Comparison of ENCODE assay signal across 18 cellular contexts in the genomic region with DNA sequence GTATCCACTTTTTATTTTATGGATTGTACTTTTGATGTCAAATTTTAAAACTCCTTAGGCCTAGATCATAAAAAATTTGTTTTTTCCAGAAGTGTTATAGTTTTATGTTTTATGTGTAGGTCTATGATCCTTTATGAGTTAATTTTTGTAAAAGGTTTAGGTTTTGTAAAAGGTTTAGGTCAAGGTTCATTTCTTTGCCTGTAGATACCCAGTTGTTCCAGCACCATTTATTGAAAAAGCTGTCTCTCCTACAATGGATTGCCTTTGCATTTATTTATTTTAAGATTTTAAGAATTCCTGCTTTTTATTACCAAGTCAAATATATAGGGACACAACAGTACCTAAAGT. TPM values are rescaled to one million over a fixed set of nuclear protein-coding genes. Genes with fewer than 3 reads are reported as not detected.
DNase-seq lines count a peak whose midpoint lies in the region; ATAC-seq and TF ChIP-seq lines count a peak whose summit lies in the region.
"Had no signal": no experiment of that assay in that cellular context is flagged by ENCODE, and none has a peak within 500 bp of the region (broad histone marks: within the 10 kb centered on the region; RNA-seq: fewer than 3 reads in every experiment).

No MANE protein-coding gene starts in this region.

- H4K20me1 ChIP-seq in MM.1S (ENCODE audit: insufficient read depth, low read length): no peaks in the 10 kb centered on the region

- intact Hi-C loops in testis (cut with DNase I; ENCODE audit: low total_unique reads): no loop called here
- intact Hi-C loops in activated CD8-positive, alpha-beta T cell treated with anti-CD3 and anti-CD28 coated beads for 36 hours (cut with micrococcal nuclease): no loop called here

- peak overlapping the region; percentile 88 for H3K4me2 ChIP-seq in MM.1S (ENCODE audit: low read depth, low read length)

- H3K4me3 Mint-ChIP-seq in nephron progenitor cell: peak overlapping the region; percentile 68
- H3K4me3 Mint-ChIP-seq in activated CD8-positive, alpha-beta T cell treated with anti-CD3 and anti-CD28 coated beads for 36 hours: no peak overlapping the region
- H3K4me3 Mint-ChIP-seq: activated T-cell treated with anti-CD3 and anti-CD28 coated beads, Interleukin-2, amount 50 U/mL, for 24 hours; effector memory CD8-positive, alpha-beta T cell had no signal

- no peaks in the 10 kb centered on the region for H3K36me3 ChIP-seq in MM.1S (replicated peaks; ENCODE audit: insufficient read depth, low read length)
- H3K36me3 ChIP-seq in testis (ENCODE audit: low read depth, missing control alignments): no peaks in the 10 kb centered on the region
- H3K36me3 ChIP-seq: esophagus squamous epithelium had no signal

- H3K36me3 Mint-ChIP-seq in nephron progenitor cell (ENCODE audit: low read depth): peaks cover 22% of the 10 kb centered on the region
- H3K36me3 Mint-ChIP-seq in activated CD8-positive, alpha-beta T cell treated with anti-CD3 and anti-CD28 coated beads for 36 hours (ENCODE audit: low read depth): no peaks in the 10 kb centered on the region

- no peaks in the 10 kb centered on the region for H3K79me2 ChIP-seq in MM.1S (ENCODE audit: low read length)

- no peak for TF ChIP-seq POLR2A in testis (IDR thresholded peaks at IDR 0.05)

- peak overlapping the region; percentile 81 for H3K27ac Mint-ChIP-seq in nephron progenitor cell
- H3K27ac Mint-ChIP-seq in activated CD8-positive, alpha-beta T cell treated with anti-CD3 and anti-CD28 coated beads for 36 hours: no peak overlapping the region
- H3K27ac Mint-ChIP-seq: activated T-cell treated with anti-CD3 and anti-CD28 coated beads, Interleukin-2, amount 50 U/mL, for 24 hours; effector memory CD8-positive, alpha-beta T cell had no signal

- H3K4me3 ChIP-seq in MM.1S (ENCODE audit: low read length) (peak overlapping the region; percentile 3; the same call in 1 of the 2 replicates), testis (no peak overlapping the region)
- H3K4me3 ChIP-seq: esophagus squamous epithelium had no signal

- H3K9me3 ChIP-seq in MM.1S (replicated peaks; ENCODE audit: insufficient read depth, low read length): no peaks in the 10 kb centered on the region
- no peaks in the 10 kb centered on the region for H3K9me3 ChIP-seq in testis
- H3K9me3 ChIP-seq: esophagus squamous epithelium had no signal

- peaks cover 61% of the 10 kb centered on the region for H3K4me1 Mint-ChIP-seq in nephron progenitor cell
- peaks cover 5% of the 10 kb centered on the region for H3K4me1 Mint-ChIP-seq in activated CD8-positive, alpha-beta T cell treated with anti-CD3 and anti-CD28 coated beads for 36 hours (ENCODE audit: low read depth)

- H3K9ac ChIP-seq in MM.1S (ENCODE audit: low read length): peak overlapping the region; percentile 70

- H3K9me3 Mint-ChIP-seq in nephron progenitor cell: peaks cover 7% of the 10 kb centered on the region
- H3K9me3 Mint-ChIP-seq in activated CD8-positive, alpha-beta T cell treated with anti-CD3 and anti-CD28 coated beads for 36 hours: no peaks in the 10 kb centered on the region
- H3K9me3 Mint-ChIP-seq: activated T-cell treated with anti-CD3 and anti-CD28 coated beads, Interleukin-2, amount 50 U/mL, for 24 hours; effector memory CD8-positive, alpha-beta T cell had no signal

- H2AFZ ChIP-seq in MM.1S (ENCODE audit: low read length): peak overlapping the region; percentile 39; the same call in 1 of the 2 replicates

- H3F3A ChIP-seq in MM.1S (ENCODE audit: insufficient read depth, low read length): peaks cover 32% of the 10 kb centered on the region

- H3K27me3 Mint-ChIP-seq in nephron progenitor cell (ENCODE audit: low read depth, poor library complexity): peaks cover 3% of the 10 kb centered on the region
- peaks cover 10% of the 10 kb centered on the region for H3K27me3 Mint-ChIP-seq in activated CD8-positive, alpha-beta T cell treated with anti-CD3 and anti-CD28 coated beads for 36 hours

- ATAC-seq in activated CD8-positive, alpha-beta T cell treated with anti-CD3 and anti-CD28 coated beads for 36 hours: no peak
- ATAC-seq: effector memory CD8-positive, alpha-beta T cell had no signal

- POLR2A ChIA-PET in activated CD8-positive, alpha-beta T cell treated with anti-CD3 and anti-CD28 coated beads for 36 hours (lab: Charles Lee): no interaction called here

- TF ChIP-seq CTCF in MM.1S (IDR thresholded peaks at IDR 0.05; ENCODE audit: low read length) (no peak), nephron progenitor cell (IDR thresholded peaks at IDR 0.05) (no peak), testis (IDR thresholded peaks at IDR 0.05) (no peak)
- TF ChIP-seq CTCF in activated CD8-positive, alpha-beta T cell treated with anti-CD3 and anti-CD28 coated beads for 36 hours (IDR thresholded peaks at IDR 0.05): no peak

- peaks cover 40% of the 10 kb centered on the region for H3K4me1 ChIP-seq in MM.1S (ENCODE audit: low read length)
- H3K4me1 ChIP-seq in testis: peaks cover 52% of the 10 kb centered on the region

- H3K9me2 ChIP-seq in MM.1S (replicated peaks; ENCODE audit: insufficient read depth, low read length): no peaks in the 10 kb centered on the region

- H3K27ac ChIP-seq in MM.1S (ENCODE audit: low read length) (peak overlapping the region; percentile 95), angular gyrus (ENCODE audit: low read depth, low read length) (peak overlapping the region; percentile 86), testis (peak overlapping the region; percentile 75 to 79)
- H3K27ac ChIP-seq: esophagus squamous epithelium had no signal

- DNase-seq in MM.1S (no peak), nephron progenitor cell (no peak), testis (no peak), KG1 (lab: John Stamatoyannopoulos, UW) (no peak), HK-2 (ENCODE audit: unreplicated experiment) (no peak)
- DNase-seq in activated CD8-positive, alpha-beta T cell treated with anti-CD3 and anti-CD28 coated beads for 36 hours: no peak
- DNase-seq: activated CD4-positive, CD25-positive, alpha-beta regulatory T cell treated with anti-CD3 and anti-CD28 coated beads, Interleukin-2, amount 50 U/mL, for 72 hours; activated naive CD4-positive, alpha-beta T cell treated with Interleukin-2 at 50 U/mL for 16 hours; activated T-cell treated with anti-CD3 and anti-CD28 coated beads, Interleukin-2, amount 50 U/mL, for 24 hours; amniotic stem cell; cerebellar nuclear complex; effector memory CD8-positive, alpha-beta T cell; esophagus squamous epithelium; Karpas-422; NCI-H1092; NCI-H510A had no signal

- H3K27me3 ChIP-seq in MM.1S (replicated peaks; ENCODE audit: insufficient read depth, low read length) (no peaks in the 10 kb centered on the region), testis (no peaks in the 10 kb centered on the region)

- CTCF ChIA-PET in activated CD8-positive, alpha-beta T cell treated with anti-CD3 and anti-CD28 coated beads for 36 hours (lab: Charles Lee): interaction anchor here (1.5 to 1.7 kb wide), 2 partner anchors 83 to 86 kb away, joined by 3 read pairs; no protein-coding TSS in a partner anchor

RNA-seq across cellular contexts. Expression of a gene that starts 32.1 kb away (rescaled TPM):
- 10 to 100 TPM; 15.7 to 24.3 TPM for total RNA-seq in testis
- 20.2 TPM for polyA plus RNA-seq in testis (ENCODE audit: insufficient read depth, low read depth, low replicate concordance)
- 10 to 100 TPM in 1 of 2 experiments, 1 to 10 TPM in 1; 9.8 to 10.5 TPM for total RNA-seq in activated CD8-positive, alpha-beta T cell treated with anti-CD3 and anti-CD28 coated beads for 36 hours

RNA-seq across cellular contexts. Expression of a gene that starts 35.7 kb away (rescaled TPM):
- 100 to 1,000 TPM in 1 of 2 donors, 10 to 100 TPM in 1; 91.0 to 136 TPM for total RNA-seq in testis
- polyA plus RNA-seq in testis (ENCODE audit: insufficient read depth, low read depth, low replicate concordance): 29.8 TPM
- 1 to 10 TPM; 1.5 TPM for total RNA-seq in activated CD8-positive, alpha-beta T cell treated with anti-CD3 and anti-CD28 coated beads for 36 hours
- total RNA-seq: HT-29 had no signal

Comparison
In these comparisons a context has a peak if more than half of its experiments do, and no peak if none do; other contexts are left out.
1. RNA of a gene that starts 35.7 kb away (total RNA-seq): 91.0 to 136 TPM in testis; 1.5 TPM in activated CD8-positive, alpha-beta T cell treated with anti-CD3 and anti-CD28 coated beads for 36 hours; every median in the first group is over 10 times any median in the second.
2. Peak in every context shown above with its lines, with median percentiles within 50 percentile points of each other: H3K27ac ChIP-seq.